In the genomic region with DNA sequence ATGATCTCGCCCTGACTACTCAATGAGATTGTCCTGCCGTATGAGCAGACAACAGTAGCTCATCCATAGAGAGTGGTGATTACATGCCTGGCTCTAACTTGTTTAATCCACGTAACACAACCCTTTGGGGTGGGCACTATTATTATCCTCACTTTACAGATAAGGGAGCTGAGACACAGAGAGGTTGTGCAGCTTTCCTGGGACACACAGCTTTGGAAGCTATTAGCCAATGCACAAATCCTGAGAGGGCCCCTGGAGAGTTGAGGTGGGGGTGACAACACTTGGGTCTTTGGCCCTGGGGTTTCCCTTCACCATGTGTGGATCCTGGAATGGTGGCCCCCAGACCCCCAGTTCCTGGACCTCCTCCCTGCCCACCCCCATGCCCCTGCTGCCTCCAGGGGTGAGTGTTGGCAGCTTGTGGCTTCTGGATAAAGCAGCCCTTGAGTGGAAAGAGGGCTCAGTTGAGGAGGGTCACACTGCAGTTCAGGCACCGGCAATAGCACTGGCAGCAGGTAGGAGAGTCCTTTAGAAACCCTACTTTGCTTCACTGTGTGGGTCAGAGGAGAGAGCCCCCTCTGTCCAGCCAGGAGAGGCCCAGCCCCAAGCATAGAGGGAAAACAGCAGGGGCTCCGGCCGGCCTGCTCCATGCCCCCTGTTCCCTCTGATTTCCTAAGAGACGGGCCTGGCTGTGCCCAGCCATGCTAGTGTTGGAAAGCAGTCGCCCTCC, we compare ENCODE assay signal across 19 cellular contexts.
"Had no signal": no experiment of that assay in that cellular context is flagged by ENCODE, and none has a peak within 500 bp of the region (broad histone marks: within the 10 kb centered on the region; RNA-seq: fewer than 3 reads in every experiment).

No MANE protein-coding gene starts in this region.

- H3K4me1 ChIP-seq: uterus had no signal

- DNase-seq: activated CD4-positive, alpha-beta T cell treated with anti-CD3 and anti-CD28 coated beads, Interleukin-2, amount 10 ng/mL, durations not matched to agents 7 days and 5 days; activated CD8-positive, alpha-beta memory T cell treated with anti-CD3 and anti-CD28 coated beads, Interleukin-2, amount 50 U/mL, for 4 hours; activated effector memory CD4-positive, alpha-beta T cell treated with Interleukin-2 at 50 U/mL for 16 hours; activated naive CD4-positive, alpha-beta T cell treated with anti-CD3 and anti-CD28 coated beads, Interleukin-2, amount 10 ng/mL, durations not matched to agents 7 days and 5 days; activated naive CD8-positive, alpha-beta T cell treated with anti-CD3 and anti-CD28 coated beads, Interleukin-2, amount 50 U/mL, for 24 hours; activated T-cell treated with anti-CD3 and anti-CD28 coated beads, Interleukin-2, amount 50 U/mL, for 48 hours; cerebellar nuclear complex; cortex of kidney; effector CD8-positive, alpha-beta T cell; naive thymus-derived CD4-positive, alpha-beta T cell; stimulated activated CD4-positive, alpha-beta T cell treated with anti-CD3 and anti-CD28 coated beads, Interleukin-12 subunit alpha, Interleukin-12 subunit beta, amount 100 ng/mL, for 4 hours; stimulated activated CD4-positive, alpha-beta T cell treated with anti-CD3 and anti-CD28 coated beads, Interleukin-1b, Interleukin-23, amount 100 ng/mL, for 48 hours; stimulated activated CD8-positive, alpha-beta memory T cell treated with anti-CD3 and anti-CD28 coated beads, Interleukin-4, amount 100 ng/mL, for 48 hours; stimulated activated naive CD4-positive, alpha-beta T cell; T-helper 1 cell; T-helper 9 cell had no signal

- H3K27ac ChIP-seq: esophagus muscularis mucosa, tibial artery, uterus had no signal

- H3K36me3 ChIP-seq: uterus had no signal

- H3K27me3 ChIP-seq: tibial artery, uterus had no signal

- H3K4me3 ChIP-seq: esophagus muscularis mucosa, tibial artery, uterus had no signal

- ATAC-seq: activated naive CD8-positive, alpha-beta T cell treated with anti-CD3 and anti-CD28 coated beads, Interleukin-2, amount 50 U/mL, for 24 hours; naive thymus-derived CD4-positive, alpha-beta T cell had no signal

- H3K9me3 ChIP-seq: esophagus muscularis mucosa, tibial artery, uterus had no signal
